In genomic region chr1:59595774-59596173, GRCh38 we compare ENCODE assay signal across 12 cellular contexts.
DNase-seq lines count a peak whose midpoint lies in the region; ATAC-seq and TF ChIP-seq lines count a peak whose summit lies in the region.
"Had no signal": no experiment of that assay in that cellular context is flagged by ENCODE, and none has a peak within 500 bp of the region (broad histone marks: within the 10 kb centered on the region; RNA-seq: fewer than 3 reads in every experiment).

No MANE protein-coding gene starts in this region.

- no peak overlapping the region for H3K27ac Mint-ChIP-seq in CD4-positive, alpha-beta T cell

- intact Hi-C loops in left ventricle myocardium inferior (cut with micrococcal nuclease) (no loop called here), left cardiac atrium (cut with DNase I) (no loop called here), left colon (cut with DNase I, micrococcal nuclease) (no loop called here)
- intact Hi-C loops in CD4-positive, alpha-beta T cell (cut with DNase I, micrococcal nuclease): no loop called here

- H3K4me1 ChIP-seq in left ventricle myocardium inferior: peaks cover 16% of the 10 kb centered on the region

- H3K9me3 Mint-ChIP-seq in CD4-positive, alpha-beta T cell: peaks cover 2% of the 10 kb centered on the region

- peak overlapping the region; percentile 46 for H3K27ac ChIP-seq in left ventricle myocardium inferior (replicated peaks)
- H3K27ac ChIP-seq in CD4-positive, alpha-beta T cell (ENCODE audit: low read depth, low read length): no peak overlapping the region

- H3K27me3 ChIP-seq in left ventricle myocardium inferior (ENCODE audit: low read depth): no peaks in the 10 kb centered on the region
- no peaks in the 10 kb centered on the region for H3K27me3 ChIP-seq in CD4-positive, alpha-beta T cell (ENCODE audit: control insufficient read depth, insufficient read depth, low read length)
- H3K27me3 ChIP-seq: left lung, right lobe of liver had no signal

- DNase-seq in left ventricle myocardium inferior: no peak
- no peak for DNase-seq in left cardiac atrium
- peak; percentile 24 for DNase-seq in astrocyte of the hippocampus (ENCODE audit: low read depth, low spot score)
- no peak for DNase-seq in left colon
- no peak for DNase-seq in NCI-H1417 treated with DMSO at 0.1 percent for 48 hours (lab: John Stamatoyannopoulos, UW)
- DNase-seq in CD4-positive, alpha-beta T cell: no peak
- DNase-seq in T1000 (lab: John Stamatoyannopoulos, UW): no peak
- DNase-seq: activated gamma-delta T cell, AML-193, left lung had no signal

- H3K4me1 Mint-ChIP-seq in CD4-positive, alpha-beta T cell (ENCODE audit: low read depth): no peaks in the 10 kb centered on the region

- POLR2A ChIA-PET in CD4-positive, alpha-beta T cell (lab: Charles Lee): no interaction called here

- H3K36me3 Mint-ChIP-seq in CD4-positive, alpha-beta T cell (ENCODE audit: low read depth): no peaks in the 10 kb centered on the region

- H3K4me3 ChIP-seq in left ventricle myocardium inferior: no peak overlapping the region
- H3K4me3 ChIP-seq: left lung, right lobe of liver had no signal

- CTCF ChIA-PET in CD4-positive, alpha-beta T cell (lab: Charles Lee): no interaction called here

- H3K4me3 Mint-ChIP-seq in CD4-positive, alpha-beta T cell: no peak overlapping the region

- H3K9me3 ChIP-seq in left ventricle myocardium inferior (replicated peaks): peaks cover 6% of the 10 kb centered on the region
- H3K9me3 ChIP-seq in CD4-positive, alpha-beta T cell (ENCODE audit: control insufficient read depth, low read length): no peaks in the 10 kb centered on the region
- H3K9me3 ChIP-seq: left lung, right lobe of liver had no signal

- H3K36me3 ChIP-seq in left ventricle myocardium inferior: no peaks in the 10 kb centered on the region
- H3K36me3 ChIP-seq: left lung, right lobe of liver had no signal

- ATAC-seq in left cardiac atrium (no peak), left colon (peak; percentile 48), GM18502 (IDR thresholded peaks at IDR 0.05; ENCODE audit: poor library complexity, unreplicated experiment) (no peak)
- ATAC-seq in CD4-positive, alpha-beta T cell (ENCODE audit: poor library complexity): no peak
- ATAC-seq: left lung had no signal

- H3K27me3 Mint-ChIP-seq in CD4-positive, alpha-beta T cell: no peaks in the 10 kb centered on the region

- no peak for TF ChIP-seq CTCF in left ventricle myocardium inferior (IDR thresholded peaks at IDR 0.05; ENCODE audit: borderline replicate concordance)
- no peak for TF ChIP-seq CTCF in CD4-positive, alpha-beta T cell (IDR thresholded peaks at IDR 0.05)
